19 cellular contexts compared by ENCODE assay signal in genomic region chr6:143107440-143107839, GRCh38.
"Had no signal": no experiment of that assay in that cellular context is flagged by ENCODE, and none has a peak within 500 bp of the region (broad histone marks: within the 10 kb centered on the region; RNA-seq: fewer than 3 reads in every experiment).

No MANE protein-coding gene starts in this region.

- ATAC-seq: activated CD4-positive, CD25-positive, alpha-beta regulatory T cell treated with anti-CD3 and anti-CD28 coated beads, Interleukin-2, amount 50 U/mL, for 24 hours; activated T-cell treated with anti-CD3 and anti-CD28 coated beads, Interleukin-2, amount 50 U/mL, for 4 hours; mucosa of descending colon; natural killer cell treated with Interleukin-12 subunit alpha and Interleukin-12 subunit beta and Interleukin-15 and Interleukin-18, amount 100 ng/mL, for 72 hours had no signal

- H3K4me3 Mint-ChIP-seq: activated CD4-positive, alpha-beta memory T cell treated with anti-CD3 and anti-CD28 coated beads for 36 hours; activated naive CD8-positive, alpha-beta T cell treated with anti-CD3 and anti-CD28 coated beads for 36 hours; activated T-cell treated with anti-CD3 and anti-CD28 coated beads, Interleukin-2, amount 50 U/mL, for 4 hours; natural killer cell treated with Interleukin-12 subunit alpha and Interleukin-12 subunit beta and Interleukin-15 and Interleukin-18, amount 100 ng/mL, for 72 hours; T-helper 2 cell treated with Interferon-gamma antibody and Interleukin-4, amounts not matched to agents 5 μg/mL and 100 μg/mL, for 36 hours had no signal

- H3K27ac Mint-ChIP-seq: activated CD4-positive, alpha-beta memory T cell treated with anti-CD3 and anti-CD28 coated beads for 36 hours; activated naive CD8-positive, alpha-beta T cell treated with anti-CD3 and anti-CD28 coated beads for 36 hours; natural killer cell treated with Interleukin-12 subunit alpha and Interleukin-12 subunit beta and Interleukin-15 and Interleukin-18, amount 100 ng/mL, for 72 hours; T-helper 2 cell treated with Interferon-gamma antibody and Interleukin-4, amounts not matched to agents 5 μg/mL and 100 μg/mL, for 36 hours had no signal

- H3K9me3 Mint-ChIP-seq: activated CD4-positive, alpha-beta memory T cell treated with anti-CD3 and anti-CD28 coated beads for 36 hours; activated T-cell treated with anti-CD3 and anti-CD28 coated beads, Interleukin-2, amount 50 U/mL, for 4 hours; natural killer cell treated with Interleukin-12 subunit alpha and Interleukin-12 subunit beta and Interleukin-15 and Interleukin-18, amount 100 ng/mL, for 72 hours; T-helper 2 cell treated with Interferon-gamma antibody and Interleukin-4, amounts not matched to agents 5 μg/mL and 100 μg/mL, for 36 hours had no signal

- H3K27me3 Mint-ChIP-seq: activated CD4-positive, alpha-beta memory T cell treated with anti-CD3 and anti-CD28 coated beads for 36 hours; activated naive CD8-positive, alpha-beta T cell treated with anti-CD3 and anti-CD28 coated beads for 36 hours had no signal

- DNase-seq: activated CD4-positive, alpha-beta memory T cell treated with anti-CD3 and anti-CD28 coated beads for 36 hours; activated gamma-delta T cell; activated naive CD8-positive, alpha-beta T cell treated with anti-CD3 and anti-CD28 coated beads for 36 hours; activated T-cell treated with anti-CD3 and anti-CD28 coated beads, Interleukin-2, amount 50 U/mL, for 4 hours; colonic mucosa; effector CD8-positive, alpha-beta T cell; hippocampal formation; kidney glomerular epithelial cell; mammary epithelial cell; mucosa of descending colon; ovary; stimulated activated CD4-positive, alpha-beta T cell treated with anti-CD3 and anti-CD28 coated beads, Interleukin-15, amount 100 ng/mL, for 24 hours; stimulated activated CD4-positive, alpha-beta T cell treated with anti-CD3 and anti-CD28 coated beads, Interleukin-4, amount 100 ng/mL, for 4 hours; stomach; SW 1271; tibial artery had no signal

- H3K36me3 Mint-ChIP-seq: activated CD4-positive, alpha-beta memory T cell treated with anti-CD3 and anti-CD28 coated beads for 36 hours; natural killer cell treated with Interleukin-12 subunit alpha and Interleukin-12 subunit beta and Interleukin-15 and Interleukin-18, amount 100 ng/mL, for 72 hours had no signal
